In the genomic region with DNA sequence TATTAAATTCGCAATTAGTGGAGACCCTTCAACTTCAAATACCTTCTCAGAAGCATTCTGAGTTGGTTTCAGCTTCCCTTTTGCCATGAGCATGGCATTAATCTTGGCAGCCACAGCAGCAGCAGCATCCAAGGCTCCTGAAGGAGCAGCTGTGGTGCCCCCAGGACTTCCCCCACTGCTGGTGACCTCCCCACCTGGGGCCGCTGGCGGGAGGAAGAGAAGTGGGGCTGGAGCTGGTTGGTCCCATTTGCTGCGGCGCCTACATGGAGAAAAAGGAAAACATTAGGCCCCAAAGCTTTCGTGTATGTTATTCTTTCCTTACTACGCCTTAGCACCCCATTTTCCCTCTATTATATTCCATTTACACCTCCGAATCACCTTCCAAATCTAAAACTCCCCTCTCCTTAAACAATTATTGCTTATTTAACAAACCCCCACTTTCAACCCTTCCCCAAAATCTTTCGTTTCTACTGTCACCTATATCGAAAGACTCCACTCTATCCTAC, we compare ENCODE assay signal across 8 cellular contexts. TPM values are rescaled to one million over a fixed set of nuclear protein-coding genes. Genes with fewer than 3 reads are reported as not detected.
DNase-seq lines count a peak whose midpoint lies in the region; ATAC-seq and TF ChIP-seq lines count a peak whose summit lies in the region.

No MANE protein-coding gene starts in this region.

- peak overlapping the region; percentile 30 for H2AK5ac ChIP-seq in neuronal stem cell (ENCODE audit: low read depth, low read length)

- no peaks in the 10 kb centered on the region for H3K9me3 Mint-ChIP-seq in CD4-positive, alpha-beta memory T cell
- no peaks in the 10 kb centered on the region for H3K9me3 Mint-ChIP-seq in endodermal cell
- no peaks in the 10 kb centered on the region for H3K9me3 Mint-ChIP-seq in mesothelial cell of epicardium

- peak overlapping the region; percentile 76 for H2AFZ ChIP-seq in neuronal stem cell (ENCODE audit: low read length)

- peak overlapping the region; percentile 97 for H3K9ac ChIP-seq in endodermal cell (ENCODE audit: extremely low read depth, low read length, poor library complexity, severe bottlenecking)
- peak overlapping the region; percentile 96 for H3K9ac ChIP-seq in neuronal stem cell (ENCODE audit: low read depth, low read length, poor library complexity)

- peaks cover 50% of the 10 kb centered on the region for H3K4me1 ChIP-seq in CD4-positive, alpha-beta memory T cell (ENCODE audit: insufficient read depth, low read length)
- H3K4me1 ChIP-seq in endodermal cell (ENCODE audit: control insufficient read depth, insufficient read depth, low read length) = peaks cover 2% of the 10 kb centered on the region
- H3K4me1 ChIP-seq in neuronal stem cell (ENCODE audit: control insufficient read depth in 2 of 2, insufficient read depth in 1 of 2, low read depth in 1 of 2, low read length in 2 of 2) = peaks cover 4 to 13% of the 10 kb centered on the region in 2 donors

- peak overlapping the region; percentile 95 for H3K27ac ChIP-seq in CD4-positive, alpha-beta memory T cell (ENCODE audit: low read depth, low read length)
- peak overlapping the region; percentile 92 for H3K27ac ChIP-seq in KOPT-K1 (ENCODE audit: low read depth, low read length, poor library complexity, severe bottlenecking)
- H3K27ac ChIP-seq in endodermal cell (ENCODE audit: low read depth, low read length) = peak overlapping the region; percentile 74
- H3K27ac ChIP-seq in neuronal stem cell (replicated peaks; ENCODE audit: low read length) = peak overlapping the region; percentile 52

- H3K27me3 Mint-ChIP-seq in CD4-positive, alpha-beta memory T cell = no peaks in the 10 kb centered on the region
- H3K27me3 Mint-ChIP-seq in endodermal cell (ENCODE audit: insufficient read depth) (no peaks in the 10 kb centered on the region), mesothelial cell of epicardium (ENCODE audit: low read depth) (no peaks in the 10 kb centered on the region)

- no peaks in the 10 kb centered on the region for H3K9me3 ChIP-seq in CD4-positive, alpha-beta memory T cell (ENCODE audit: control insufficient read depth in 1 of 2, low read length in 2 of 2)
- H3K9me3 ChIP-seq in KOPT-K1 (ENCODE audit: insufficient read depth, low read length, poor library complexity, severe bottlenecking) (no peaks in the 10 kb centered on the region), endodermal cell (ENCODE audit: control insufficient read depth, low read length) (no peaks in the 10 kb centered on the region), neuronal stem cell (replicated peaks in 1 of 2; ENCODE audit: control insufficient read depth in 2 of 2, insufficient read depth in 1 of 2, low read depth in 1 of 2, low read length in 2 of 2) (no peaks in the 10 kb centered on the region)

- H2BK12ac ChIP-seq in neuronal stem cell (ENCODE audit: low read length) = no peak overlapping the region

- peak overlapping the region; percentile 90 for H3K4me2 ChIP-seq in neuronal stem cell (ENCODE audit: insufficient read depth, low read length, poor library complexity, severe bottlenecking)

- no peak for TF ChIP-seq CTCF in endodermal cell (conservative IDR thresholded peaks at IDR 0.05)
- no peak for TF ChIP-seq CTCF in mesothelial cell of epicardium (IDR thresholded peaks at IDR 0.05; ENCODE audit: unreplicated experiment)

- H4K8ac ChIP-seq in neuronal stem cell (ENCODE audit: low read depth, low read length) = no peak overlapping the region

- no peak for DNase-seq in CD4-positive, alpha-beta memory T cell
- DNase-seq in endodermal cell = no peak
- DNase-seq in neuronal stem cell (ENCODE audit: low spot score) = no peak
- no peak for DNase-seq in left lobe of liver (ENCODE audit: low spot score)
- DNase-seq in mesothelial cell of epicardium (ENCODE audit: low spot score in 2 of 2, unreplicated experiment in 2 of 2) = no peak
- no peak for DNase-seq in hepatic stellate cell (ENCODE audit: low spot score)
- DNase-seq in stimulated activated CD4-positive, alpha-beta T cell treated with anti-CD3 and anti-CD28 coated beads, Interleukin-12 subunit alpha, Interleukin-12 subunit beta, amount 100 ng/mL, for 4 hours = no peak

- CTCF ChIA-PET in CD4-positive, alpha-beta memory T cell (lab: Charles Lee; ENCODE audit: partially characterized antibody) = interaction anchor here (1.1 to 6.4 kb wide), 6 partner anchors 9 to 56 kb away, joined by 3 to 65 read pairs (median 4); a partner anchor contains a TSS

- H2BK5ac ChIP-seq in neuronal stem cell (ENCODE audit: low read length) = no peak overlapping the region

- H3K79me1 ChIP-seq in neuronal stem cell (ENCODE audit: low read depth, low read length) = no peaks in the 10 kb centered on the region

- H4K91ac ChIP-seq in neuronal stem cell (ENCODE audit: low read depth, low read length, poor library complexity) = no peak overlapping the region

- POLR2A ChIA-PET in CD4-positive, alpha-beta memory T cell (lab: Charles Lee; ENCODE audit: partially characterized antibody) = interaction anchor here (0.9 to 6.8 kb wide), 16 partner anchors 10 to 121 kb away, joined by 3 to 99 read pairs (median 6); a partner anchor contains a TSS

- H3K27ac Mint-ChIP-seq in CD4-positive, alpha-beta memory T cell = no peak overlapping the region
- no peak overlapping the region for H3K27ac Mint-ChIP-seq in endodermal cell
- no peak overlapping the region for H3K27ac Mint-ChIP-seq in mesothelial cell of epicardium

- 3 to 5% methylated on average over 8 to 10 of the region's 10 CpGs for WGBS in endodermal cell (ENCODE audit: insufficient coverage in 1 of 2, insufficient read length in 1 of 2), 2 experiments
- 100% methylated on average over 2 to 3 of the region's 10 CpGs for WGBS in neuronal stem cell (ENCODE audit: extremely low coverage in 2 of 2, insufficient read length in 2 of 2, insufficient replicate concordance in 1 of 2), 2 donors

- H2BK120ac ChIP-seq in neuronal stem cell (ENCODE audit: low read depth, low read length) = no peak overlapping the region

- peaks cover 15 to 28% (median 17%) of the 10 kb centered on the region in 4 donors for H3K4me1 Mint-ChIP-seq in CD4-positive, alpha-beta memory T cell
- H3K4me1 Mint-ChIP-seq in endodermal cell (peaks cover 21% of the 10 kb centered on the region), mesothelial cell of epicardium (peaks cover 28% of the 10 kb centered on the region)

- no peak overlapping the region for H2BK15ac ChIP-seq in neuronal stem cell (ENCODE audit: low read length)

- no peak overlapping the region for H3K14ac ChIP-seq in neuronal stem cell (ENCODE audit: low read length)

- H3K4ac ChIP-seq in neuronal stem cell (ENCODE audit: low read length) = no peak overlapping the region

- H3K23ac ChIP-seq in neuronal stem cell (ENCODE audit: low read depth, low read length, poor library complexity) = no peak overlapping the region

- peaks cover 37% of the 10 kb centered on the region for H3K36me3 ChIP-seq in CD4-positive, alpha-beta memory T cell (ENCODE audit: insufficient read depth, low read length)
- H3K36me3 ChIP-seq in KOPT-K1 (ENCODE audit: insufficient read depth, low read length) = peaks cover 49% of the 10 kb centered on the region
- peaks cover 48% of the 10 kb centered on the region for H3K36me3 ChIP-seq in endodermal cell (ENCODE audit: control insufficient read depth, insufficient read depth, low read length)
- peaks cover 15 to 51% of the 10 kb centered on the region in 2 donors for H3K36me3 ChIP-seq in neuronal stem cell (replicated peaks in 1 of 2; ENCODE audit: control insufficient read depth in 2 of 2, insufficient read depth in 2 of 2, low read length in 2 of 2)

- H3K4me3 Mint-ChIP-seq in CD4-positive, alpha-beta memory T cell = no peak overlapping the region
- H3K4me3 Mint-ChIP-seq in endodermal cell (no peak overlapping the region), mesothelial cell of epicardium (no peak overlapping the region)

- intact Hi-C loops in CD4-positive, alpha-beta memory T cell (cut with micrococcal nuclease) = loop anchor here (1.0 to 5.0 kb wide), 6 partner anchors 22 to 279 kb away; a partner anchor contains a TSS

- H3K4me3 ChIP-seq in CD4-positive, alpha-beta memory T cell (ENCODE audit: low read length in 2 of 2) = peak overlapping the region; percentile 71 to 86
- peak overlapping the region; percentile 100 for H3K4me3 ChIP-seq in endodermal cell (ENCODE audit: low read length)
- peak overlapping the region; percentile 94 to 96 for H3K4me3 ChIP-seq in neuronal stem cell (ENCODE audit: low read length in 2 of 2)

- H3K36me3 Mint-ChIP-seq in CD4-positive, alpha-beta memory T cell = peaks cover 17 to 31% of the 10 kb centered on the region in 2 donors
- H3K36me3 Mint-ChIP-seq in endodermal cell (ENCODE audit: low read depth) (peaks cover 37% of the 10 kb centered on the region), mesothelial cell of epicardium (peaks cover 15% of the 10 kb centered on the region)

- H3K27me3 ChIP-seq in CD4-positive, alpha-beta memory T cell (ENCODE audit: insufficient read depth, low read length) = no peaks in the 10 kb centered on the region
- H3K27me3 ChIP-seq in endodermal cell (ENCODE audit: control insufficient read depth, insufficient read depth, low read length, poor library complexity, severe bottlenecking) (no peaks in the 10 kb centered on the region), neuronal stem cell (ENCODE audit: control insufficient read depth in 3 of 3, insufficient read depth in 3 of 3, low read depth in 1 of 3, low read length in 3 of 3) (no peaks in the 10 kb centered on the region)

- no peak for ATAC-seq in left lobe of liver

- H3K18ac ChIP-seq in neuronal stem cell (ENCODE audit: low read length) = peak overlapping the region; percentile 95

RNA-seq across cellular contexts. Expression of a gene that starts 0.6 kb away (rescaled TPM):
- total RNA-seq in CD4-positive, alpha-beta memory T cell = 100 to 1,000 TPM; 127 to 134 TPM
- 1 to 10 TPM; 5.5 to 9.4 TPM for polyA plus RNA-seq in CD4-positive, alpha-beta memory T cell
- total RNA-seq in endodermal cell (10 to 100 TPM; 67.7 to 76.2 TPM), left lobe of liver (18.5 TPM), mesothelial cell of epicardium (70.1 to 74.1 TPM (median 73.2 TPM) in 3 replicates)
- polyA plus RNA-seq in endodermal cell (2013, experiment 1 of 2) = 46.7 TPM
- 39.0 TPM for polyA plus RNA-seq in endodermal cell (2013, experiment 2 of 2)
- 41.1 TPM for polyA plus RNA-seq in neuronal stem cell (2013, experiment 1 of 2)
- 42.2 TPM for polyA plus RNA-seq in neuronal stem cell (2013, experiment 2 of 2)

RNA-seq across cellular contexts. Expression of a gene that starts 7.8 kb away (rescaled TPM):
- total RNA-seq in CD4-positive, alpha-beta memory T cell = not detected
- polyA plus RNA-seq in CD4-positive, alpha-beta memory T cell = under 1 TPM in 1 of 2 donors, not detected in 1; 0.91 TPM
- not detected for total RNA-seq in endodermal cell
- not detected for polyA plus RNA-seq in endodermal cell (2013, experiment 1 of 2)
- not detected for polyA plus RNA-seq in endodermal cell (2013, experiment 2 of 2)
- not detected for polyA plus RNA-seq in neuronal stem cell (2013, experiment 1 of 2)
- not detected for polyA plus RNA-seq in neuronal stem cell (2013, experiment 2 of 2)
- not detected for total RNA-seq in left lobe of liver
- total RNA-seq in mesothelial cell of epicardium = not detected in 3 replicates

RNA-seq across cellular contexts. Expression of a gene that starts 22.5 kb away (rescaled TPM):
- total RNA-seq in CD4-positive, alpha-beta memory T cell = 10 to 100 TPM; 45.0 to 48.0 TPM
- 10 to 100 TPM; 14.1 to 20.4 TPM for polyA plus RNA-seq in CD4-positive, alpha-beta memory T cell
- 10 to 100 TPM; 26.0 to 39.2 TPM for total RNA-seq in endodermal cell
- 24.9 TPM for polyA plus RNA-seq in endodermal cell (2013, experiment 1 of 2)
- 29.0 TPM for polyA plus RNA-seq in endodermal cell (2013, experiment 2 of 2)
- 22.1 TPM for polyA plus RNA-seq in neuronal stem cell (2013, experiment 1 of 2)
- polyA plus RNA-seq in neuronal stem cell (2013, experiment 2 of 2) = 22.2 TPM
- 7.2 TPM for total RNA-seq in left lobe of liver
- total RNA-seq in mesothelial cell of epicardium = 34.3 to 37.0 TPM (median 35.5 TPM) in 3 replicates

RNA-seq across cellular contexts. Expression of a gene that starts 44.7 kb away (rescaled TPM):
- 100 to 1,000 TPM; 190 to 198 TPM for total RNA-seq in CD4-positive, alpha-beta memory T cell
- 10 to 100 TPM in 1 of 2 donors, 1 to 10 TPM in 1; 6.7 to 30.4 TPM for polyA plus RNA-seq in CD4-positive, alpha-beta memory T cell
- 100 to 1,000 TPM; 134 to 147 TPM for total RNA-seq in endodermal cell
- polyA plus RNA-seq in endodermal cell (2013, experiment 1 of 2) = 80.1 TPM
- 71.9 TPM for polyA plus RNA-seq in endodermal cell (2013, experiment 2 of 2)
- 55.4 TPM for polyA plus RNA-seq in neuronal stem cell (2013, experiment 1 of 2)
- polyA plus RNA-seq in neuronal stem cell (2013, experiment 2 of 2) = 57.0 TPM
- 6.5 TPM for total RNA-seq in left lobe of liver
- 103 to 111 TPM (median 110 TPM) in 3 replicates for total RNA-seq in mesothelial cell of epicardium
